Comparison of ENCODE assay signal across 15 cellular contexts in the genomic region with DNA sequence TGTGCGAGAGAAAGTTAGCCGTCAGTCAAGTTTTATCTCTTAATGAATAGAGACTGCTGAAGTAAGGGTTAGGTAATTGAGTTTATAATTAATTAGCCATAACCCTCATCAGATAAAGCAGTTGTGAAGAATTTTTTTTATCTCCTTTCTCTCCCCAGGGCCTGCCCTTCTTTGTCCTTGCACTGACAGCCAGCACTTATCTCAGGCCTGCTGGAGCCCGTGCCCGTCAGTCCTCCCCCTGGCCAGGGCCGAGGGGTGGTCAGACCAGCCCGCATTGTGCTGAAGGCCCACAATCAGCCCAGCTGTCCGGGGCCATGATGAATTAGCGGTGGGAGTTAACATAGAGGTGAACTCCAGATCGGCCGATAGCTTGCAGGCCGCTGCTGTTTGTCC.
A peak's percentile ranks its signal among the peaks of the same experiment; 100 is the strongest.
DNase-seq lines count a peak whose midpoint lies in the region; ATAC-seq and TF ChIP-seq lines count a peak whose summit lies in the region.
"Had no signal": no experiment of that assay in that cellular context is flagged by ENCODE, and none has a peak within 500 bp of the region (broad histone marks: within the 10 kb centered on the region; RNA-seq: fewer than 3 reads in every experiment).

No MANE protein-coding gene starts in this region.

- H3K9me3 Mint-ChIP-seq in WTC11, result no peaks in the 10 kb centered on the region
- H3K9me3 Mint-ChIP-seq: H9 had no signal

- H2BK12ac ChIP-seq in mesenchymal stem cell (ENCODE audit: low read length in 2 of 2), result no peak overlapping the region

- H4K91ac ChIP-seq in mesenchymal stem cell (ENCODE audit: low read length), result no peak overlapping the region

- H3K18ac ChIP-seq in mesenchymal stem cell (ENCODE audit: low read depth in 1 of 2, low read length in 2 of 2), result no peak overlapping the region

- H3K36me3 ChIP-seq in mesenchymal stem cell (ENCODE audit: control insufficient read depth in 1 of 2, insufficient read depth in 2 of 2, low read depth in 1 of 2, low read length in 2 of 2) (peaks cover 5 to 18% of the 10 kb centered on the region in 2 experiments), parathyroid adenoma (ENCODE audit: control insufficient read depth, insufficient read depth, low read length) (no peaks in the 10 kb centered on the region)

- H3K4ac ChIP-seq in mesenchymal stem cell (ENCODE audit: low read depth in 1 of 2, low read length in 2 of 2), result no peak overlapping the region

- no peaks in the 10 kb centered on the region for H3K4me1 ChIP-seq in mesenchymal stem cell (ENCODE audit: control insufficient read depth, insufficient read depth, low read depth, low read length)
- H3K4me1 ChIP-seq in parathyroid adenoma, result no peaks in the 10 kb centered on the region

- no peak overlapping the region for H3K27ac Mint-ChIP-seq in WTC11
- H3K27ac Mint-ChIP-seq: CD14-positive monocyte, H9 had no signal

- H3K79me2 ChIP-seq in parathyroid adenoma, result no peaks in the 10 kb centered on the region

- H3K79me1 ChIP-seq in mesenchymal stem cell (replicated peaks; ENCODE audit: low read length, poor library complexity, severe bottlenecking), result peaks cover 20% of the 10 kb centered on the region

- no peak overlapping the region for H3K4me3 Mint-ChIP-seq in WTC11
- H3K4me3 Mint-ChIP-seq: CD14-positive monocyte, H9 had no signal

- POLR2A ChIA-PET in WTC11 (lab: Charles Lee), result no interaction called here

- no peak overlapping the region for H3K4me2 ChIP-seq in mesenchymal stem cell (ENCODE audit: low read length, poor library complexity, severe bottlenecking)
- peak overlapping the region; percentile 22 for H3K4me2 ChIP-seq in parathyroid adenoma (ENCODE audit: low read length)
- H3K4me2 ChIP-seq: KMS-11 had no signal

- H3K27me3 Mint-ChIP-seq in WTC11 (ENCODE audit: low read depth), result no peaks in the 10 kb centered on the region

- no peaks in the 10 kb centered on the region for H3K9me3 ChIP-seq in mesenchymal stem cell (ENCODE audit: control insufficient read depth, low read length)
- no peaks in the 10 kb centered on the region for H3K9me3 ChIP-seq in parathyroid adenoma (ENCODE audit: control insufficient read depth, low read length)

- H2AK5ac ChIP-seq in mesenchymal stem cell (ENCODE audit: low read length, severe bottlenecking), result no peak overlapping the region

- CTCF ChIA-PET in WTC11 (lab: Charles Lee), result no interaction called here

- H2AFZ ChIP-seq in mesenchymal stem cell (ENCODE audit: low read depth, low read length) (no peak overlapping the region), parathyroid adenoma (no peak overlapping the region)

- peak; percentile 36 for DNase-seq in ELF-1 (ENCODE audit: low read depth, low spot score)
- peak; percentile 11 for DNase-seq in WTC11 (ENCODE audit: low spot score)
- DNase-seq in mesenchymal stem cell, result no peak
- no peak for DNase-seq in NCI-H1694 (lab: John Stamatoyannopoulos, UW)
- DNase-seq in posterior vena cava (ENCODE audit: low spot score), result no peak
- DNase-seq in HCEC 1CT, result no peak
- DNase-seq: DMS153, H9, NCI-H1436, NCI-H2081 treated with DMSO at 0.1 percent for 48 hours, NCI-H510A treated with DMSO at 0.1 percent for 48 hours, NCI-H82 had no signal

- intact Hi-C loops in posterior vena cava (cut with DNase I), result no loop called here

- no peak overlapping the region for H3K27ac ChIP-seq in mesenchymal stem cell (ENCODE audit: low read length, poor library complexity, severe bottlenecking)
- H3K27ac ChIP-seq in parathyroid adenoma, result no peak overlapping the region
- H3K27ac ChIP-seq: KMS-11 had no signal

- no peak overlapping the region for H3K23ac ChIP-seq in mesenchymal stem cell (ENCODE audit: low read length in 2 of 2)

- H3K14ac ChIP-seq in mesenchymal stem cell (ENCODE audit: low read length in 2 of 2), result no peak overlapping the region

- H4K8ac ChIP-seq in mesenchymal stem cell (ENCODE audit: low read length), result no peak overlapping the region

- no peaks in the 10 kb centered on the region for H3K36me3 Mint-ChIP-seq in WTC11
- H3K36me3 Mint-ChIP-seq: CD14-positive monocyte had no signal

- H3K27me3 ChIP-seq in mesenchymal stem cell (ENCODE audit: control insufficient read depth in 1 of 2, insufficient read depth in 1 of 2, low read length in 2 of 2), result no peaks in the 10 kb centered on the region
- H3K27me3 ChIP-seq in parathyroid adenoma (ENCODE audit: control insufficient read depth, insufficient read depth, low read length), result no peaks in the 10 kb centered on the region

- peak overlapping the region; percentile 3 for H2BK5ac ChIP-seq in mesenchymal stem cell (ENCODE audit: low read depth, low read length, poor library complexity, severe bottlenecking)

- 77% methylated on average over 9 of the region's 11 CpGs for WGBS in mesenchymal stem cell

- H3K4me3 ChIP-seq in mesenchymal stem cell (ENCODE audit: insufficient read depth in 1 of 2, low read depth in 1 of 2, low read length in 2 of 2) (no peak overlapping the region), parathyroid adenoma (ENCODE audit: low read depth, low read length) (no peak overlapping the region)

- no peak overlapping the region for H2BK15ac ChIP-seq in mesenchymal stem cell (ENCODE audit: low read depth, poor library complexity, severe bottlenecking)

- peaks cover 36% of the 10 kb centered on the region for H3K4me1 Mint-ChIP-seq in WTC11
- H3K4me1 Mint-ChIP-seq: CD14-positive monocyte had no signal

- ATAC-seq in WTC11, result peak; percentile 30; the same call in 1 of the 2 replicates

- no peak overlapping the region for H2BK120ac ChIP-seq in mesenchymal stem cell (ENCODE audit: low read depth, low read length)

- TF ChIP-seq CTCF in WTC11 (IDR thresholded peaks at IDR 0.05), result no peak
- no peak for TF ChIP-seq CTCF in parathyroid adenoma (IDR thresholded peaks at IDR 0.05)

- H3K9ac ChIP-seq in mesenchymal stem cell (ENCODE audit: low read length) (no peak overlapping the region), parathyroid adenoma (no peak overlapping the region)
- H3K9ac ChIP-seq: KMS-11 had no signal

TF ChIP-seq in WTC11, 78 proteins besides CTCF, POLR2A, EP300 and RAD21:
- TF ChIP-seq TEAD1 (CRISPR knock-in tag; IDR thresholded peaks at IDR 0.05) (no peak), EMX1 (CRISPR knock-in tag; IDR thresholded peaks at IDR 0.05) (no peak), ZNF396 (CRISPR knock-in tag; IDR thresholded peaks at IDR 0.05; ENCODE audit: borderline replicate concordance) (no peak), GRHL2 (CRISPR knock-in tag; IDR thresholded peaks at IDR 0.05; ENCODE audit: insufficient replicate concordance, severe bottlenecking) (no peak), ZNF416 (CRISPR knock-in tag; IDR thresholded peaks at IDR 0.05) (no peak), AR (CRISPR knock-in tag; IDR thresholded peaks at IDR 0.05) (no peak), SMAD4 (CRISPR knock-in tag; IDR thresholded peaks at IDR 0.05) (no peak), ZNF425 (CRISPR knock-in tag; conservative IDR thresholded peaks at IDR 0.05) (no peak)
- TF ChIP-seq, protein P1, sequence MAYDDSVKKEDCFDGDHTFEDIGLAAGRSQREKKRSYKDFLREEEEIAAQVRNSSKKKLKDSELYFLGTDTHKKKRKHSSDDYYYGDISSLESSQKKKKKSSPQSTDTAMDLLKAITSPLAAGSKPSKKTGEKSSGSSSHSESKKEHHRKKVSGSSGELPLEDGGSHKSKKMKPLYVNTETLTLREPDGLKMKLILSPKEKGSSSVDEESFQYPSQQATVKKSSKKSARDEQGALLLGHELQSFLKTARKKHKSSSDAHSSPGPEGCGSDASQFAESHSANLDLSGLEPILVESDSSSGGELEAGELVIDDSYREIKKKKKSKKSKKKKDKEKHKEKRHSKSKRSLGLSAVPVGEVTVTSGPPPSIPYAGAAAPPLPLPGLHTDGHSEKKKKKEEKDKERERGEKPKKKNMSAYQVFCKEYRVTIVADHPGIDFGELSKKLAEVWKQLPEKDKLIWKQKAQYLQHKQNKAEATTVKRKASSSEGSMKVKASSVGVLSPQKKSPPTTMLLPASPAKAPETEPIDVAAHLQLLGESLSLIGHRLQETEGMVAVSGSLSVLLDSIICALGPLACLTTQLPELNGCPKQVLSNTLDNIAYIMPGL (CRISPR knock-in tag; IDR thresholded peaks at IDR 0.05), result no peak
TF ChIP-seq in WTC11: peak in this region for 0.

Comparison
In these comparisons a context has a peak if more than half of its experiments do, and no peak if none do; other contexts are left out.
1. DNase-seq: peak in ELF-1 (single experiment) and WTC11 (single experiment); none in mesenchymal stem cell (single experiment), NCI-H1694 (single experiment), posterior vena cava (single experiment) and HCEC 1CT (single experiment).